ENCODE assay signal across 8 cellular contexts in the genomic region with DNA sequence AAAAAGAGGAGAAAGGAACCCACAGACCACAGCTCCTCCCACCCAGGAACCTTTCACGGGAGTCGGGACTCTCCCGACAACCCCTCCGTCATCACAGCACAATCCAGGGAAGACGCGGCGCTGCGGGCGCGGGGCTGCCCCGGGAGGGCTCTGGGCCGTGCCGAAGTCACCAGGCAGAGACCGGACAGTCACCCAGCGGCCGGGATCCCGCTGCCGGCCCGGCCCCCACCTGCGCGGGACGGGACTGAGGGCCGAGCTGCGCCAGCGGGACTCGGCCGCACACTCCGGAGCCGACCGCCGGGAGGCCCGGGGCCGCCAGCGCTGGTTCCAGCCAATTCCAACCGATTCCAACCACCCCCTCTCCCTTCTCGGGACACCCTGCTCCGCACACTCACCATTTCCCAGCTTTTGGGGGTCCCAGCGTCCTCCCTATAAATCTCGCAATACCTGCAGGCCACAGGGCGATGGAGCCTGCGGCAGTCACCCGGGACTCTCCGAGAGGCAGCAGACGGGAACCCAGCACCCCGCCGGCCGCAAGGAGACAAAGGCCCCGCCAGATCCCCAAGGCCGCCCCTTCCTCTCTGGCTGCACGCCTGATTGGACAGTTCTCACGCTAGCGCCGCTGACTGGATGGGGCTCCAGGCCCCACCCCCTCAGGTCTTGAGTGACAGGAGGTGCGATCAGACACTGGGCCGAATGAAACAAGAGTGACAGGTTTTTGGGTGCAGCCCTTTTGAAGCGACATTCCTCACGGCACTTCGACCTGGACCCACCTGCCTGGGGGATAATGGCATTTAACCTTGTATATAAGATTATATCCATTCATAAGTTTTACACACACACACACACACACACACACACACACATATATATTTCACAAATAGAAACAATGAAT. TPM values are rescaled to one million over a fixed set of nuclear protein-coding genes. Genes with fewer than 3 reads are reported as not detected.
A peak's percentile ranks its signal among the peaks of the same experiment; 100 is the strongest.
DNase-seq lines count a peak whose midpoint lies in the region; ATAC-seq and TF ChIP-seq lines count a peak whose summit lies in the region.

ZNF695 (minus strand) TSS at position 547 of the 895 bp plus-strand sequence; CDS start at position 398, 149 bp downstream.

- H3K36me3 ChIP-seq in effector memory CD4-positive, alpha-beta T cell (ENCODE audit: control insufficient read depth, insufficient read depth, low read length) = no peaks in the 10 kb centered on the region
- H3K36me3 ChIP-seq in lung (ENCODE audit: control insufficient read depth in 2 of 2, insufficient read depth in 2 of 2, low read length in 2 of 2) = no peaks in the 10 kb centered on the region

- H3K4me1 Mint-ChIP-seq in activated CD4-positive, alpha-beta T cell treated with anti-CD3 and anti-CD28 coated beads, Interleukin-2, amount 10 ng/mL, durations not matched to agents 24 days and 14 days = peaks cover 5% of the 10 kb centered on the region

- peak within 1 kb of the TSS; percentile 85 for H3K4me3 ChIP-seq in AG10803 (ENCODE audit: low read length)
- peak within 1 kb of the TSS; percentile 35 for H3K4me3 ChIP-seq in effector memory CD4-positive, alpha-beta T cell (ENCODE audit: insufficient read depth, low read depth, low read length, poor library complexity, severe bottlenecking)
- peak within 1 kb of the TSS; percentile 54 for H3K4me3 ChIP-seq in lung

- WGBS in lung, 2 donors = 0 to 1% methylated on average over 58 of the region's 58 CpGs

- H3K27ac ChIP-seq in effector memory CD4-positive, alpha-beta T cell (ENCODE audit: insufficient read depth, low read length, poor library complexity, severe bottlenecking) = no peak within 1 kb of the TSS
- no peak within 1 kb of the TSS for H3K27ac ChIP-seq in lung (ENCODE audit: low read depth in 1 of 2, low read length in 1 of 2)

- H3K9me3 Mint-ChIP-seq in activated CD4-positive, alpha-beta T cell treated with anti-CD3 and anti-CD28 coated beads, Interleukin-2, amount 10 ng/mL, durations not matched to agents 24 days and 14 days = peaks cover 15% of the 10 kb centered on the region

- H3K27me3 ChIP-seq in effector memory CD4-positive, alpha-beta T cell (replicated peaks; ENCODE audit: control insufficient read depth, insufficient read depth, low read length, poor library complexity, severe bottlenecking) = no peaks in the 10 kb centered on the region
- H3K27me3 ChIP-seq in lung (ENCODE audit: control insufficient read depth, insufficient read depth) = no peaks in the 10 kb centered on the region

- peak within 1 kb of the TSS; percentile 77 for H3K27ac Mint-ChIP-seq in activated CD4-positive, alpha-beta T cell treated with anti-CD3 and anti-CD28 coated beads, Interleukin-2, amount 10 ng/mL, durations not matched to agents 24 days and 14 days

- no peaks in the 10 kb centered on the region for H3K9me3 ChIP-seq in effector memory CD4-positive, alpha-beta T cell (ENCODE audit: control insufficient read depth, low read length)
- H3K9me3 ChIP-seq in lung (ENCODE audit: control insufficient read depth in 2 of 2, insufficient read depth in 1 of 2, low read length in 1 of 2) = peaks cover 0 to 15% of the 10 kb centered on the region in 2 donors

- DNase-seq in AG10803 (ENCODE audit: low read depth) = peak; percentile 89
- peak; percentile 93 for DNase-seq in NCI-H345 treated with DMSO at 0.1 percent for 48 hours (lab: John Stamatoyannopoulos, UW; ENCODE audit: unreplicated experiment)
- DNase-seq in activated CD4-positive, alpha-beta T cell treated with anti-CD3 and anti-CD28 coated beads, Interleukin-2, amount 10 ng/mL, durations not matched to agents 24 days and 14 days = peak; percentile 83
- DNase-seq in effector memory CD4-positive, alpha-beta T cell = peak in 2 of 3 donors; percentile 2
- DNase-seq in lung (ENCODE audit: low spot score) = peak; percentile 84
- DNase-seq in stimulated activated CD4-positive, alpha-beta T cell treated with anti-CD3 and anti-CD28 coated beads, TNF-alpha, amount 100 ng/mL, for 24 hours (ENCODE audit: low read depth in 3 of 3) = peak in 2 of 3 experiments; percentile 13 to 65

- peaks cover 4% of the 10 kb centered on the region for H3K4me1 ChIP-seq in effector memory CD4-positive, alpha-beta T cell (ENCODE audit: control insufficient read depth, insufficient read depth, low read length, poor library complexity, severe bottlenecking)
- H3K4me1 ChIP-seq in lung (ENCODE audit: control insufficient read depth in 2 of 2, insufficient read depth in 2 of 2, low read length in 2 of 2) = peaks cover 0 to 4% of the 10 kb centered on the region in 2 donors

- H3K4me3 Mint-ChIP-seq in activated CD4-positive, alpha-beta T cell treated with anti-CD3 and anti-CD28 coated beads, Interleukin-2, amount 10 ng/mL, durations not matched to agents 24 days and 14 days = peak within 1 kb of the TSS; percentile 87

- ATAC-seq in GM18870 (IDR thresholded peaks at IDR 0.05; ENCODE audit: unreplicated experiment) = peak; percentile 98
- ATAC-seq in HG03095 (IDR thresholded peaks at IDR 0.05; ENCODE audit: unreplicated experiment) = peak; percentile 100
- ATAC-seq in lung (ENCODE audit: insufficient read depth, low FRiP score) = peak; percentile 92

- intact Hi-C loops in activated CD4-positive, alpha-beta T cell treated with anti-CD3 and anti-CD28 coated beads, Interleukin-2, amount 10 ng/mL, durations not matched to agents 24 days and 14 days (cut with micrococcal nuclease) = no loop called here

- TF ChIP-seq CTCF in AG10803 (conservative IDR thresholded peaks at IDR 0.05; ENCODE audit: low read length) (no peak), lung (IDR thresholded peaks at IDR 0.05; ENCODE audit: control extremely low read depth, extremely low read depth) (no peak)

- peaks cover 13% of the 10 kb centered on the region for H3K27me3 Mint-ChIP-seq in activated CD4-positive, alpha-beta T cell treated with anti-CD3 and anti-CD28 coated beads, Interleukin-2, amount 10 ng/mL, durations not matched to agents 24 days and 14 days

- H3K36me3 Mint-ChIP-seq in activated CD4-positive, alpha-beta T cell treated with anti-CD3 and anti-CD28 coated beads, Interleukin-2, amount 10 ng/mL, durations not matched to agents 24 days and 14 days (ENCODE audit: low read depth) = peaks cover 9% of the 10 kb centered on the region

RNA-seq across cellular contexts. Expression of gene ZNF695, which starts in this region (rescaled TPM):
- 0.65 and 0.95 TPM in 2 replicates for total RNA-seq in activated CD4-positive, alpha-beta T cell treated with anti-CD3 and anti-CD28 coated beads, Interleukin-2, amount 10 ng/mL, durations not matched to agents 24 days and 14 days
- 1 to 10 TPM in 1 of 2 donors, under 1 TPM in 1; 0.61 to 1.4 TPM for total RNA-seq in lung
- under 1 TPM in 1 of 2 donors, not detected in 1; 0.23 TPM for polyA plus RNA-seq in lung

Comparison
In these comparisons a context has a peak if more than half of its experiments do, and no peak if none do; other contexts are left out.
1. Peak in DNase-seq in activated CD4-positive, alpha-beta T cell treated with anti-CD3 and anti-CD28 coated beads, Interleukin-2, amount 10 ng/mL, durations not matched to agents 24 days and 14 days; RNA of the gene not detected or under 1 TPM.
2. DNase-seq: peak in every context shown above with its lines; median percentile 93 in NCI-H345 treated with DMSO at 0.1 percent for 48 hours; 89 in AG10803; 84 in lung; 83 in activated CD4-positive, alpha-beta T cell treated with anti-CD3 and anti-CD28 coated beads, Interleukin-2, amount 10 ng/mL, durations not matched to agents 24 days and 14 days; 39 in stimulated activated CD4-positive, alpha-beta T cell treated with anti-CD3 and anti-CD28 coated beads, TNF-alpha, amount 100 ng/mL, for 24 hours; 2 in effector memory CD4-positive, alpha-beta T cell.
3. H3K4me3 ChIP-seq: peak in every context shown above with its lines; median percentile 85 in AG10803; 54 in lung; 35 in effector memory CD4-positive, alpha-beta T cell.